In genomic region chr7:22325671-22326070, GRCh38 we compare ENCODE assay signal across 18 cellular contexts. TPM values are rescaled to one million over a fixed set of nuclear protein-coding genes. Genes with fewer than 3 reads are reported as not detected.
"Had no signal": no experiment of that assay in that cellular context is flagged by ENCODE, and none has a peak within 500 bp of the region (broad histone marks: within the 10 kb centered on the region; RNA-seq: fewer than 3 reads in every experiment).

No MANE protein-coding gene starts in this region.

- H3K4me3 ChIP-seq: dorsolateral prefrontal cortex, hepatocyte, lower lobe of right lung, smooth muscle cell had no signal

- H2AFZ ChIP-seq: hepatocyte, parathyroid adenoma had no signal

- H3K4me2 ChIP-seq: hepatocyte, smooth muscle cell had no signal

- H3K27me3 ChIP-seq: dorsolateral prefrontal cortex, hepatocyte had no signal

- H3K9ac ChIP-seq: parathyroid adenoma had no signal

- H3K36me3 ChIP-seq: lower lobe of right lung had no signal

- H3K9me3 ChIP-seq: lower lobe of right lung had no signal

- H3K27ac ChIP-seq: hepatocyte, lower lobe of right lung, parathyroid adenoma, VCaP had no signal

- H3K4me1 ChIP-seq: lower lobe of right lung, parathyroid adenoma had no signal

- ATAC-seq: activated T-cell treated with anti-CD3 and anti-CD28 coated beads, Interleukin-2, amount 50 U/mL, for 4 hours; lower lobe of right lung; sciatic nerve; stimulated activated memory B cell treated with anti-CD40 and anti-IgM and Interleukin-4, amounts not matched to agents 10 μg/mL and 1 μg/mL and 100 μg/mL, for 72 hours had no signal

- DNase-seq: activated CD4-positive, alpha-beta T cell treated with anti-CD3 and anti-CD28 coated beads, Interleukin-2, amount 50 U/mL, for 1 hour; activated CD4-positive, CD25-positive, alpha-beta regulatory T cell treated with anti-CD3 and anti-CD28 coated beads, Interleukin-2, amount 50 U/mL, for 72 hours; activated CD8-positive, alpha-beta memory T cell treated with anti-CD3 and anti-CD28 coated beads, Interleukin-2, amount 50 U/mL, for 4 hours; activated naive CD4-positive, alpha-beta T cell treated with anti-CD3 and anti-CD28 coated beads for 36 hours; activated T-cell treated with anti-CD3 and anti-CD28 coated beads, Interleukin-2, amount 50 U/mL, for 4 hours; anterior cingulate cortex; caudate nucleus; dorsolateral prefrontal cortex; foreskin fibroblast; left colon; lower lobe of right lung; stimulated activated CD4-positive, alpha-beta T cell treated with anti-CD3 and anti-CD28 coated beads, Interleukin-4, amount 100 ng/mL, for 1 hour had no signal

RNA-seq across cellular contexts. Expression of gene RAPGEF5, which starts 31.3 kb away (rescaled TPM):
- polyA plus RNA-seq: smooth muscle cell had no signal
